1 cellular context compared by ENCODE assay signal in the genomic region with DNA sequence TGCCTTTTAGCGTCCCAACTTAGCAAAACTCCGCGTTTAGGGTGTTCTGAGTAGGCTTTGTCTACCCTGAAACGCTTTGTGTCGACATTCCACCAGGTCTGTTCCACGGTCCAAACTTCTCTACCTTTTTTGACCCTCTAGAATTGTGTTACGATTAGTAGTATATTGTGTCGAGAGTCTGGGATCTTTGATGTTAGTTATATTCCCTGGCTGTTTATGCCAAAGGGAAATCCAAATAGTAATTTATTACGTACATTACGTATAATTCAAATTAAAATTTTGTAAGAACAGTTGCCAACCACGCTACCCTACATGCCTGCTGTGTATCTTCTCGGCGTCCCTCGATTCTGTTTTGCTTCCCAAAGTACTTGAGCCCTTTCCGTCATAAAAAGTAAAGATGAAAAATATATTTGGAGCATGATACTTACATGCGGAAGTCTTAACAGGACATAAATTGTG.
TF ChIP-seq lines count a peak whose summit lies in the region.

No MANE protein-coding gene starts in this region.

TF ChIP-seq in IMR-90, 13 proteins besides CTCF, POLR2A, EP300 and RAD21 (continued from another document):
- TF ChIP-seq, protein P1, sequence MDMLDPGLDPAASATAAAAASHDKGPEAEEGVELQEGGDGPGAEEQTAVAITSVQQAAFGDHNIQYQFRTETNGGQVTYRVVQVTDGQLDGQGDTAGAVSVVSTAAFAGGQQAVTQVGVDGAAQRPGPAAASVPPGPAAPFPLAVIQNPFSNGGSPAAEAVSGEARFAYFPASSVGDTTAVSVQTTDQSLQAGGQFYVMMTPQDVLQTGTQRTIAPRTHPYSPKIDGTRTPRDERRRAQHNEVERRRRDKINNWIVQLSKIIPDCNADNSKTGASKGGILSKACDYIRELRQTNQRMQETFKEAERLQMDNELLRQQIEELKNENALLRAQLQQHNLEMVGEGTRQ (IDR thresholded peaks at IDR 0.05; ENCODE audit: low read depth, low read length): no peak
- TF ChIP-seq CEBPB (IDR thresholded peaks at IDR 0.05; ENCODE audit: low read depth, low read length) (no peak), RCOR1 (IDR thresholded peaks at IDR 0.05; ENCODE audit: insufficient replicate concordance, low read length) (no peak), BHLHE40 (IDR thresholded peaks at IDR 0.05; ENCODE audit: low read depth, low read length) (no peak), SMC3 (IDR thresholded peaks at IDR 0.05; ENCODE audit: low read depth, low read length) (no peak), MXI1 (IDR thresholded peaks at IDR 0.05; ENCODE audit: borderline replicate concordance, low read depth, low read length) (no peak), RFX5 (IDR thresholded peaks at IDR 0.05; ENCODE audit: low read depth, low read length) (no peak), NFE2L2 (IDR thresholded peaks at IDR 0.05; ENCODE audit: low read depth, low read length) (no peak), MAFK (IDR thresholded peaks at IDR 0.05; ENCODE audit: low read depth, low read length) (no peak), MAZ (IDR thresholded peaks at IDR 0.05; ENCODE audit: borderline replicate concordance, low read depth, low read length) (no peak)
- TF ChIP-seq, protein P2, sequence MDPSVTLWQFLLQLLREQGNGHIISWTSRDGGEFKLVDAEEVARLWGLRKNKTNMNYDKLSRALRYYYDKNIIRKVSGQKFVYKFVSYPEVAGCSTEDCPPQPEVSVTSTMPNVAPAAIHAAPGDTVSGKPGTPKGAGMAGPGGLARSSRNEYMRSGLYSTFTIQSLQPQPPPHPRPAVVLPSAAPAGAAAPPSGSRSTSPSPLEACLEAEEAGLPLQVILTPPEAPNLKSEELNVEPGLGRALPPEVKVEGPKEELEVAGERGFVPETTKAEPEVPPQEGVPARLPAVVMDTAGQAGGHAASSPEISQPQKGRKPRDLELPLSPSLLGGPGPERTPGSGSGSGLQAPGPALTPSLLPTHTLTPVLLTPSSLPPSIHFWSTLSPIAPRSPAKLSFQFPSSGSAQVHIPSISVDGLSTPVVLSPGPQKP (IDR thresholded peaks at IDR 0.05; ENCODE audit: borderline replicate concordance, low read depth, low read length): no peak
